ENCODE assay signal across 1 cellular context in the genomic region with DNA sequence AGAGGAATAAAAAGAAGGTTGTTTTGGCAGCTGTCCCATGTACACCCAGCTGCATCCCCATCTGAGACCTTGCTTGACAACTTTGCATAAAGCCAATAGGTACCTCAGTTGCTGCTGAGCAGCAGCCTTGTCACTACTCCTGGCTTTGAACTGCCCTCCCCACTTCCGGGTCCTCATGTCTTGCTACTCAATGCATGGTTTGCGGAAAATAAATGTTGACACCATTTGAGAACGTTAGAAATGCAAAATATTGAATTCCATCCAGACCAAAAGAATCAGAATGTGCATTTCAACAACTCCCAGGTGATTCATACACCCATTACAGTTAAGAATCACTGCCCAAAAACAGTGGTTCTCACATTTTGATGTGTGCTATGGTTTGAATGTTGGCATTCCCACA.
A peak's percentile ranks its signal among the peaks of the same experiment; 100 is the strongest.
TF ChIP-seq lines count a peak whose summit lies in the region.

No MANE protein-coding gene starts in this region.

TF ChIP-seq in HepG2, 621 proteins besides CTCF, POLR2A, EP300 and RAD21:
- peak; percentile 54 for TF ChIP-seq ELF1 (CRISPR knock-in tag; IDR thresholded peaks at IDR 0.05)
- TF ChIP-seq MED13 (CRISPR knock-in tag; IDR thresholded peaks at IDR 0.05), result no peak
